Comparison of ENCODE assay signal across 8 cellular contexts in genomic region chr17:445839-446238, GRCh38. TPM values are rescaled to one million over a fixed set of nuclear protein-coding genes. Genes with fewer than 3 reads are reported as not detected.
DNase-seq lines count a peak whose midpoint lies in the region; ATAC-seq and TF ChIP-seq lines count a peak whose summit lies in the region.
"Not testable (repeated sequence)": the region's sequence is repeated elsewhere in the genome, so short reads cannot be mapped to it uniquely, and the experiment has no call there.

TSS of gene RFLNB (minus strand) at chr17:445939.

- ATAC-seq in CD8-positive, alpha-beta T cell; activated CD8-positive, alpha-beta T cell treated with anti-CD3 and anti-CD28 coated beads for 36 hours: not testable (repeated sequence)

- not testable (repeated sequence) for H3K27ac ChIP-seq in CD8-positive, alpha-beta T cell (ENCODE audit: low read depth, low read length); OCI-LY7 (ENCODE audit: low read depth, low read length, poor library complexity, severe bottlenecking); adrenal gland; osteoblast (ENCODE audit: low read depth, low read length); thymus (ENCODE audit: low read depth)

- not testable (repeated sequence) for H4K20me1 ChIP-seq in OCI-LY7 (ENCODE audit: insufficient read depth, low read length); osteoblast (ENCODE audit: insufficient read depth, low read length)

- CTCF ChIA-PET in CD8-positive, alpha-beta T cell (lab: Charles Lee), result interaction anchor here (1.2 to 4.6 kb wide), 2 partner anchors 19 to 34 kb away, joined by 3 to 27 read pairs; no protein-coding TSS in a partner anchor
- CTCF ChIA-PET in OCI-LY7 (lab: Charles Lee; ENCODE audit: unreplicated experiment), result not testable (repeated sequence)
- CTCF ChIA-PET in activated CD8-positive, alpha-beta T cell treated with anti-CD3 and anti-CD28 coated beads for 36 hours (lab: Charles Lee), result interaction anchor here (1.5 kb wide), 1 partner anchor 34 kb away, joined by 6 read pairs; no protein-coding TSS in a partner anchor

- not testable (repeated sequence) for H3K27me3 Mint-ChIP-seq in CD8-positive, alpha-beta T cell (ENCODE audit: low read depth); activated CD8-positive, alpha-beta T cell treated with anti-CD3 and anti-CD28 coated beads for 36 hours; glutamatergic neuron (ENCODE audit: unreplicated experiment)

- DNase-seq in CD8-positive, alpha-beta T cell; OCI-LY7 (ENCODE audit: low spot score); activated CD8-positive, alpha-beta T cell treated with anti-CD3 and anti-CD28 coated beads for 36 hours; adrenal gland; glutamatergic neuron; lung microvascular endothelial cell (ENCODE audit: low read depth in 2 of 2); osteoblast (ENCODE audit: insufficient read length, low spot score, missing footprints): not testable (repeated sequence)

- H3K36me3 Mint-ChIP-seq in CD8-positive, alpha-beta T cell, result peaks cover 44% of the 10 kb centered on the region
- peaks cover 24% of the 10 kb centered on the region for H3K36me3 Mint-ChIP-seq in activated CD8-positive, alpha-beta T cell treated with anti-CD3 and anti-CD28 coated beads for 36 hours (ENCODE audit: low read depth)
- H3K36me3 Mint-ChIP-seq in glutamatergic neuron (ENCODE audit: unreplicated experiment), result not testable (repeated sequence)

- peaks cover 21% of the 10 kb centered on the region for H3K4me1 Mint-ChIP-seq in CD8-positive, alpha-beta T cell (ENCODE audit: low read depth)
- H3K4me1 Mint-ChIP-seq in activated CD8-positive, alpha-beta T cell treated with anti-CD3 and anti-CD28 coated beads for 36 hours (ENCODE audit: low read depth), result peaks cover 16% of the 10 kb centered on the region
- not testable (repeated sequence) for H3K4me1 Mint-ChIP-seq in glutamatergic neuron (ENCODE audit: low read depth, unreplicated experiment)

- POLR2A ChIA-PET in CD8-positive, alpha-beta T cell (lab: Charles Lee); OCI-LY7 (lab: Charles Lee): not testable (repeated sequence)
- POLR2A ChIA-PET in activated CD8-positive, alpha-beta T cell treated with anti-CD3 and anti-CD28 coated beads for 36 hours (lab: Charles Lee), result interaction anchor here (0.7 to 2.7 kb wide), 4 partner anchors 23 to 49 kb away, joined by 3 to 9 read pairs (median 3); no protein-coding TSS in a partner anchor

- not testable (repeated sequence) for H3K4me2 ChIP-seq in OCI-LY7 (ENCODE audit: low read length); osteoblast (ENCODE audit: insufficient read depth, low read length)

- not testable (repeated sequence) for TF ChIP-seq CTCF in CD8-positive, alpha-beta T cell (IDR thresholded peaks at IDR 0.05); OCI-LY7 (conservative IDR thresholded peaks at IDR 0.05; ENCODE audit: low read length); activated CD8-positive, alpha-beta T cell treated with anti-CD3 and anti-CD28 coated beads for 36 hours (IDR thresholded peaks at IDR 0.05); adrenal gland (IDR thresholded peaks at IDR 0.05); glutamatergic neuron (IDR thresholded peaks at IDR 0.05; ENCODE audit: partially characterized antibody, unreplicated experiment); osteoblast (IDR thresholded peaks at IDR 0.05; ENCODE audit: extremely low read depth, low read depth, low read length)

- H3K27me3 ChIP-seq in CD8-positive, alpha-beta T cell (ENCODE audit: insufficient read depth, low read length); adrenal gland; osteoblast (ENCODE audit: insufficient read depth, low read length); thymus (ENCODE audit: control insufficient read depth, insufficient read depth): not testable (repeated sequence)

- not testable (repeated sequence) for H3K4me3 ChIP-seq in CD8-positive, alpha-beta T cell (ENCODE audit: low read depth, low read length); OCI-LY7 (ENCODE audit: low read depth, low read length, poor library complexity, severe bottlenecking); adrenal gland; osteoblast (ENCODE audit: insufficient read depth, low read length); thymus (ENCODE audit: low read length)

- not testable (repeated sequence) for H3K9me3 ChIP-seq in CD8-positive, alpha-beta T cell (ENCODE audit: low read length); OCI-LY7 (ENCODE audit: low read length); adrenal gland (replicated peaks in 1 of 3); osteoblast (ENCODE audit: low read depth, low read length); thymus (ENCODE audit: control insufficient read depth)

- BruUV-seq in OCI-LY7 (replicated peaks; lab: Mats Ljungman, UMichigan), result not testable (repeated sequence)

- not testable (repeated sequence) for TF ChIP-seq POLR2A in adrenal gland (IDR thresholded peaks at IDR 0.05)

- not testable (repeated sequence) for H3K9me2 ChIP-seq in OCI-LY7 (ENCODE audit: insufficient read depth, low read length)

- peak within 1 kb of the TSS; percentile 78 for H3K27ac Mint-ChIP-seq in CD8-positive, alpha-beta T cell
- H3K27ac Mint-ChIP-seq in activated CD8-positive, alpha-beta T cell treated with anti-CD3 and anti-CD28 coated beads for 36 hours, result peak within 1 kb of the TSS; percentile 49
- not testable (repeated sequence) for H3K27ac Mint-ChIP-seq in glutamatergic neuron (ENCODE audit: unreplicated experiment)

- peaks cover 36% of the 10 kb centered on the region for H3K36me3 ChIP-seq in CD8-positive, alpha-beta T cell (ENCODE audit: insufficient read depth, low read length)
- H3K36me3 ChIP-seq in OCI-LY7 (ENCODE audit: insufficient read depth, low read length); adrenal gland (replicated peaks in 1 of 2): not testable (repeated sequence)
- H3K36me3 ChIP-seq in osteoblast (ENCODE audit: insufficient read depth, low read length) (peaks cover 25% of the 10 kb centered on the region), thymus (ENCODE audit: control insufficient read depth, insufficient read depth) (peaks cover 44% of the 10 kb centered on the region)

- WGBS in adrenal gland, 4 donors, result 84 to 90% (median 88%) methylated on average over 12 of the region's 12 CpGs
- 95% methylated on average over 12 of the region's 12 CpGs for WGBS in thymus

- H3K9me3 Mint-ChIP-seq in CD8-positive, alpha-beta T cell; activated CD8-positive, alpha-beta T cell treated with anti-CD3 and anti-CD28 coated beads for 36 hours; glutamatergic neuron (ENCODE audit: unreplicated experiment): not testable (repeated sequence)

- not testable (repeated sequence) for H2AFZ ChIP-seq in OCI-LY7 (ENCODE audit: low read length); osteoblast (ENCODE audit: low read length)

- H3K4me3 Mint-ChIP-seq in CD8-positive, alpha-beta T cell, result peak within 1 kb of the TSS; percentile 22
- not testable (repeated sequence) for H3K4me3 Mint-ChIP-seq in activated CD8-positive, alpha-beta T cell treated with anti-CD3 and anti-CD28 coated beads for 36 hours; glutamatergic neuron (ENCODE audit: unreplicated experiment)

- H3K79me2 ChIP-seq in OCI-LY7 (ENCODE audit: insufficient read depth, low read depth, low read length), result not testable (repeated sequence)
- peaks cover 22% of the 10 kb centered on the region for H3K79me2 ChIP-seq in osteoblast (ENCODE audit: insufficient read depth, low read length)

- intact Hi-C loops in CD8-positive, alpha-beta T cell (cut with DNase I, micrococcal nuclease); OCI-LY7 (cut with micrococcal nuclease; ENCODE audit: unreplicated experiment); activated CD8-positive, alpha-beta T cell treated with anti-CD3 and anti-CD28 coated beads for 36 hours (cut with micrococcal nuclease); adrenal gland (cut with DNase I): not testable (repeated sequence)

- peaks cover 27% of the 10 kb centered on the region for H3K4me1 ChIP-seq in CD8-positive, alpha-beta T cell (ENCODE audit: insufficient read depth, low read length)
- not testable (repeated sequence) for H3K4me1 ChIP-seq in OCI-LY7 (ENCODE audit: insufficient read depth, low read length, poor library complexity, severe bottlenecking); adrenal gland (replicated peaks in 1 of 2); osteoblast (ENCODE audit: insufficient read depth, low read length); thymus (ENCODE audit: control insufficient read depth, insufficient read depth, low read length)

RNA-seq across cellular contexts. Expression of gene RFLNB, which starts in this region (rescaled TPM):
- 10 to 100 TPM; 25.4 to 25.9 TPM for total RNA-seq in CD8-positive, alpha-beta T cell
- 14.8 and 15.7 TPM in 2 replicates for total RNA-seq in OCI-LY7 (2014; rRNA removed; shearing (Covaris generic))
- 24.7 and 25.3 TPM in 2 replicates for total RNA-seq in OCI-LY7 (2022)
- 10 to 100 TPM; 45.9 to 46.1 TPM for total RNA-seq in activated CD8-positive, alpha-beta T cell treated with anti-CD3 and anti-CD28 coated beads for 36 hours
- 10 to 100 TPM in 7 of 8 donors, 1 to 10 TPM in 1; 5.4 to 18.0 (median 12.3) TPM for total RNA-seq in adrenal gland
- polyA plus RNA-seq in adrenal gland, result 10 to 100 TPM in 2 of 3 donors, 1 to 10 TPM in 1; 6.9 to 15.0 (median 10.1) TPM
- 10.7 TPM for total RNA-seq in glutamatergic neuron (ENCODE audit: unreplicated experiment)
- total RNA-seq in lung microvascular endothelial cell, result 10.7 and 17.2 TPM in 2 replicates
- total RNA-seq in osteoblast, result 19.5 and 24.2 TPM in 2 replicates
- 18.1 TPM for polyA plus RNA-seq in thymus
